1 cellular context compared by ENCODE assay signal in genomic region chr9:120918931-120919638, GRCh38.
TF ChIP-seq lines count a peak whose summit lies in the region.

No MANE protein-coding gene starts in this region.

TF ChIP-seq in K562, 482 proteins besides CTCF, POLR2A, EP300 and RAD21:
- TF ChIP-seq NCOR1 (IDR thresholded peaks at IDR 0.05): no peak
- TF ChIP-seq ZNF668 (CRISPR knock-in tag; IDR thresholded peaks at IDR 0.05): no peak
- TF ChIP-seq ZNF174 (CRISPR knock-in tag; IDR thresholded peaks at IDR 0.05): no peak
- TF ChIP-seq STAG1 (CRISPR knock-in tag; IDR thresholded peaks at IDR 0.05; ENCODE audit: borderline replicate concordance): no peak
- no peak for TF ChIP-seq YY1 (IDR thresholded peaks at IDR 0.05; ENCODE audit: borderline replicate concordance in 1 of 3, control insufficient read depth in 1 of 3, extremely low read depth in 1 of 3, insufficient read depth in 3 of 3, insufficient read length in 1 of 3, insufficient replicate concordance in 2 of 3, low read depth in 1 of 3, low read length in 2 of 3)
- no peak for TF ChIP-seq ZNF316 (IDR thresholded peaks at IDR 0.05)
- no peak for TF ChIP-seq THRAP3 (IDR thresholded peaks at IDR 0.05; ENCODE audit: borderline replicate concordance)
- no peak for TF ChIP-seq TAF7 (tag; IDR thresholded peaks at IDR 0.05)
- no peak for TF ChIP-seq MED1 (CRISPR knock-in tag; IDR thresholded peaks at IDR 0.05; ENCODE audit: borderline replicate concordance)
